In genomic region chr18:8777846-8778245, GRCh38 we compare ENCODE assay signal across 19 cellular contexts.
"Had no signal": no experiment of that assay in that cellular context is flagged by ENCODE, and none has a peak within 500 bp of the region (broad histone marks: within the 10 kb centered on the region; RNA-seq: fewer than 3 reads in every experiment).

No MANE protein-coding gene starts in this region.

- H3K9me3 Mint-ChIP-seq: activated B cell treated with CpG ODN at 0.5 μM for 24 hours; activated CD8-positive, alpha-beta T cell treated with anti-CD3 and anti-CD28 coated beads for 36 hours; activated naive CD8-positive, alpha-beta T cell treated with anti-CD3 and anti-CD28 coated beads for 36 hours; effector memory CD8-positive, alpha-beta T cell; natural killer cell treated with Interleukin-12 subunit alpha and Interleukin-12 subunit beta and Interleukin-15 and Interleukin-18, amount 100 ng/mL, for 72 hours; T-helper 1 cell treated with Interleukin-12 subunit alpha and Interleukin-12 subunit beta and Interleukin-4 antibody, amounts not matched to agents 30 μg/mL and 1 μg/mL, for 36 hours had no signal

- H3K27me3 ChIP-seq: brain microvascular endothelial cell, gastroesophageal sphincter, left lung, ovary, sigmoid colon, stomach had no signal

- H3K27ac Mint-ChIP-seq: activated B cell treated with CpG ODN at 0.5 μM for 24 hours; activated CD8-positive, alpha-beta T cell treated with anti-CD3 and anti-CD28 coated beads for 36 hours; activated naive CD8-positive, alpha-beta T cell treated with anti-CD3 and anti-CD28 coated beads for 36 hours; natural killer cell treated with Interleukin-12 subunit alpha and Interleukin-12 subunit beta and Interleukin-15 and Interleukin-18, amount 100 ng/mL, for 72 hours; T-helper 1 cell treated with Interleukin-12 subunit alpha and Interleukin-12 subunit beta and Interleukin-4 antibody, amounts not matched to agents 30 μg/mL and 1 μg/mL, for 36 hours had no signal

- H3K36me3 Mint-ChIP-seq: activated naive CD8-positive, alpha-beta T cell treated with anti-CD3 and anti-CD28 coated beads for 36 hours; natural killer cell treated with Interleukin-12 subunit alpha and Interleukin-12 subunit beta and Interleukin-15 and Interleukin-18, amount 100 ng/mL, for 72 hours had no signal

- H3K9me3 ChIP-seq: gastroesophageal sphincter, left lung, ovary, sigmoid colon, stomach had no signal

- H3K36me3 ChIP-seq: left lung, ovary had no signal

- DNase-seq: activated B cell treated with CpG ODN at 0.5 μM for 24 hours; activated CD4-positive, alpha-beta T cell treated with anti-CD3 and anti-CD28 coated beads for 48 hours; activated CD8-positive, alpha-beta memory T cell treated with anti-CD3 and anti-CD28 coated beads, Interleukin-2, amount 50 U/mL, for 4 hours; activated CD8-positive, alpha-beta T cell treated with anti-CD3 and anti-CD28 coated beads for 36 hours; activated naive CD8-positive, alpha-beta T cell treated with anti-CD3 and anti-CD28 coated beads for 36 hours; amygdala; brain microvascular endothelial cell; cerebellar nuclear complex; effector memory CD8-positive, alpha-beta T cell; erythroblast; kidney; left lung; ovary; sigmoid colon; stimulated activated CD4-positive, alpha-beta T cell treated with anti-CD3 and anti-CD28 coated beads, Interleukin-1b, Interleukin-23, amount 100 ng/mL, for 48 hours; stomach had no signal

- H3K4me3 ChIP-seq: gastroesophageal sphincter, left lung, ovary, sigmoid colon, stomach had no signal

- H3K4me1 Mint-ChIP-seq: activated B cell treated with CpG ODN at 0.5 μM for 24 hours; activated naive CD8-positive, alpha-beta T cell treated with anti-CD3 and anti-CD28 coated beads for 36 hours had no signal

- H3K4me1 ChIP-seq: left lung had no signal

- H3K27me3 Mint-ChIP-seq: activated B cell treated with CpG ODN at 0.5 μM for 24 hours; activated CD8-positive, alpha-beta T cell treated with anti-CD3 and anti-CD28 coated beads for 36 hours; activated naive CD8-positive, alpha-beta T cell treated with anti-CD3 and anti-CD28 coated beads for 36 hours; natural killer cell treated with Interleukin-12 subunit alpha and Interleukin-12 subunit beta and Interleukin-15 and Interleukin-18, amount 100 ng/mL, for 72 hours had no signal

- H3K4me3 Mint-ChIP-seq: activated B cell treated with CpG ODN at 0.5 μM for 24 hours; activated CD8-positive, alpha-beta T cell treated with anti-CD3 and anti-CD28 coated beads for 36 hours; activated naive CD8-positive, alpha-beta T cell treated with anti-CD3 and anti-CD28 coated beads for 36 hours; effector memory CD8-positive, alpha-beta T cell; natural killer cell treated with Interleukin-12 subunit alpha and Interleukin-12 subunit beta and Interleukin-15 and Interleukin-18, amount 100 ng/mL, for 72 hours; T-helper 1 cell treated with Interleukin-12 subunit alpha and Interleukin-12 subunit beta and Interleukin-4 antibody, amounts not matched to agents 30 μg/mL and 1 μg/mL, for 36 hours had no signal

- H3K27ac ChIP-seq: brain microvascular endothelial cell, left lung, ovary had no signal
